22 cellular contexts compared by ENCODE assay signal in genomic region chr22:49367016-49367697, GRCh38.
DNase-seq lines count a peak whose midpoint lies in the region; ATAC-seq and TF ChIP-seq lines count a peak whose summit lies in the region.
"Had no signal": no experiment of that assay in that cellular context is flagged by ENCODE, and none has a peak within 500 bp of the region (broad histone marks: within the 10 kb centered on the region; RNA-seq: fewer than 3 reads in every experiment).

No MANE protein-coding gene starts in this region.

- no peak overlapping the region for H3K27ac ChIP-seq in coronary artery
- H3K27ac ChIP-seq: thyroid gland had no signal

- H3K9me3 Mint-ChIP-seq in osteocyte (ENCODE audit: unreplicated experiment), result no peaks in the 10 kb centered on the region
- H3K9me3 Mint-ChIP-seq: activated naive CD8-positive, alpha-beta T cell treated with anti-CD3 and anti-CD28 coated beads, Interleukin-2, amount 50 U/mL, for 24 hours; CD8-positive, alpha-beta memory T cell; mesothelial cell of epicardium; natural killer cell treated with Interleukin-12 subunit alpha and Interleukin-12 subunit beta and Interleukin-15 and Interleukin-18, amount 100 ng/mL, for 72 hours had no signal

- ATAC-seq in HG03045 (IDR thresholded peaks at IDR 0.05; ENCODE audit: unreplicated experiment) (no peak), Right ventricle myocardium inferior (no peak)
- ATAC-seq: activated naive CD8-positive, alpha-beta T cell treated with anti-CD3 and anti-CD28 coated beads, Interleukin-2, amount 50 U/mL, for 24 hours; natural killer cell treated with Interleukin-12 subunit alpha and Interleukin-12 subunit beta and Interleukin-15 and Interleukin-18, amount 100 ng/mL, for 72 hours had no signal

- no peak overlapping the region for H3K4me3 ChIP-seq in coronary artery
- H3K4me3 ChIP-seq: thyroid gland had no signal

- H3K4me1 Mint-ChIP-seq in osteocyte (ENCODE audit: unreplicated experiment), result peaks cover 18% of the 10 kb centered on the region
- H3K4me1 Mint-ChIP-seq: activated naive CD8-positive, alpha-beta T cell treated with anti-CD3 and anti-CD28 coated beads, Interleukin-2, amount 50 U/mL, for 24 hours; CD8-positive, alpha-beta memory T cell had no signal

- H3K27me3 Mint-ChIP-seq in osteocyte (ENCODE audit: unreplicated experiment), result no peaks in the 10 kb centered on the region

- H3K4me3 Mint-ChIP-seq in osteocyte (ENCODE audit: unreplicated experiment), result no peak overlapping the region
- H3K4me3 Mint-ChIP-seq: activated naive CD8-positive, alpha-beta T cell treated with anti-CD3 and anti-CD28 coated beads, Interleukin-2, amount 50 U/mL, for 24 hours; H9; mesothelial cell of epicardium; natural killer cell treated with Interleukin-12 subunit alpha and Interleukin-12 subunit beta and Interleukin-15 and Interleukin-18, amount 100 ng/mL, for 72 hours had no signal

- intact Hi-C loops in Right ventricle myocardium inferior (cut with DNase I), result no loop called here

- DNase-seq in Daoy (ENCODE audit: low read depth), result peak; percentile 74
- peak; percentile 40 for DNase-seq in HT1080 (ENCODE audit: low read depth)
- peak; percentile 49 for DNase-seq in coronary artery (ENCODE audit: low spot score)
- DNase-seq in osteocyte (ENCODE audit: extremely low spot score, unreplicated experiment), result peak; percentile 80
- DNase-seq in Right ventricle myocardium inferior (ENCODE audit: missing footprints), result no peak
- DNase-seq in NCI-H1048 (lab: John Stamatoyannopoulos, UW), result no peak
- DNase-seq: activated effector memory CD4-positive, alpha-beta T cell treated with Interleukin-2 at 50 U/mL for 16 hours; activated naive CD8-positive, alpha-beta T cell treated with anti-CD3 and anti-CD28 coated beads, Interleukin-2, amount 50 U/mL, for 24 hours; CD8-positive, alpha-beta memory T cell; dermis blood vessel endothelial cell; DMS79; H9; hippocampal formation; kidney glomerular epithelial cell; NCI-H1105; NCI-H2081 treated with DMSO at 0.1 percent for 48 hours; stimulated activated CD4-positive, alpha-beta T cell treated with anti-CD3 and anti-CD28 coated beads, Interleukin-2, amount 100 ng/mL, for 24 hours; stimulated activated naive CD4-positive, alpha-beta T cell treated with Interleukin-2 at 50 U/mL for 16 hours; thyroid gland had no signal

- TF ChIP-seq CTCF in coronary artery (IDR thresholded peaks at IDR 0.05) (no peak), osteocyte (IDR thresholded peaks at IDR 0.05) (no peak)

- peak overlapping the region; percentile 57 for H3K27ac Mint-ChIP-seq in osteocyte (ENCODE audit: unreplicated experiment)
- H3K27ac Mint-ChIP-seq: activated naive CD8-positive, alpha-beta T cell treated with anti-CD3 and anti-CD28 coated beads, Interleukin-2, amount 50 U/mL, for 24 hours; mesothelial cell of epicardium; natural killer cell treated with Interleukin-12 subunit alpha and Interleukin-12 subunit beta and Interleukin-15 and Interleukin-18, amount 100 ng/mL, for 72 hours had no signal

- no peaks in the 10 kb centered on the region for H3K36me3 Mint-ChIP-seq in osteocyte (ENCODE audit: unreplicated experiment)
- H3K36me3 Mint-ChIP-seq: CD8-positive, alpha-beta memory T cell; mesothelial cell of epicardium; natural killer cell treated with Interleukin-12 subunit alpha and Interleukin-12 subunit beta and Interleukin-15 and Interleukin-18, amount 100 ng/mL, for 72 hours had no signal

Comparison
In these comparisons a context has a peak if more than half of its experiments do, and no peak if none do; other contexts are left out.
1. DNase-seq: peak in Daoy (single experiment), HT1080 (single experiment), coronary artery (single experiment) and osteocyte (single experiment); none in Right ventricle myocardium inferior (single experiment) and NCI-H1048 (single experiment).